Comparison of ENCODE assay signal across 21 cellular contexts in genomic region chr10:48937796-48938195, GRCh38. TPM values are rescaled to one million over a fixed set of nuclear protein-coding genes. Genes with fewer than 3 reads are reported as not detected.
DNase-seq lines count a peak whose midpoint lies in the region; ATAC-seq and TF ChIP-seq lines count a peak whose summit lies in the region.
"Had no signal": no experiment of that assay in that cellular context is flagged by ENCODE, and none has a peak within 500 bp of the region (broad histone marks: within the 10 kb centered on the region; RNA-seq: fewer than 3 reads in every experiment).

No MANE protein-coding gene starts in this region.

- H3K9me3 Mint-ChIP-seq in activated CD8-positive, alpha-beta memory T cell treated with anti-CD3 and anti-CD28 coated beads, Interleukin-2, amount 10 ng/mL, durations not matched to agents 7 days and 5 days (ENCODE audit: low read depth), result no peaks in the 10 kb centered on the region
- no peaks in the 10 kb centered on the region for H3K9me3 Mint-ChIP-seq in osteocyte (ENCODE audit: unreplicated experiment)
- no peaks in the 10 kb centered on the region for H3K9me3 Mint-ChIP-seq in WTC11
- H3K9me3 Mint-ChIP-seq: CD8-positive, alpha-beta T cell; HFFc6 had no signal

- H3K27me3 Mint-ChIP-seq in activated CD8-positive, alpha-beta memory T cell treated with anti-CD3 and anti-CD28 coated beads, Interleukin-2, amount 10 ng/mL, durations not matched to agents 7 days and 5 days, result no peaks in the 10 kb centered on the region
- H3K27me3 Mint-ChIP-seq in osteocyte (ENCODE audit: unreplicated experiment), result peaks cover 3% of the 10 kb centered on the region
- 0 out of 2 replicates have a peak, but pooled peaks cover 1% of the 10 kb centered on the region for H3K27me3 Mint-ChIP-seq in WTC11 (ENCODE audit: low read depth)

- no peaks in the 10 kb centered on the region for H3K36me3 Mint-ChIP-seq in activated CD8-positive, alpha-beta memory T cell treated with anti-CD3 and anti-CD28 coated beads, Interleukin-2, amount 10 ng/mL, durations not matched to agents 7 days and 5 days
- H3K36me3 Mint-ChIP-seq in osteocyte (ENCODE audit: unreplicated experiment), result no peaks in the 10 kb centered on the region
- no peaks in the 10 kb centered on the region for H3K36me3 Mint-ChIP-seq in WTC11
- H3K36me3 Mint-ChIP-seq: CD8-positive, alpha-beta T cell had no signal

- no peak overlapping the region for H3K4me3 Mint-ChIP-seq in activated CD8-positive, alpha-beta memory T cell treated with anti-CD3 and anti-CD28 coated beads, Interleukin-2, amount 10 ng/mL, durations not matched to agents 7 days and 5 days
- H3K4me3 Mint-ChIP-seq in osteocyte (ENCODE audit: unreplicated experiment) (no peak overlapping the region), WTC11 (no peak overlapping the region)
- H3K4me3 Mint-ChIP-seq: CD8-positive, alpha-beta T cell; HFFc6 had no signal

- H3K4me1 Mint-ChIP-seq in activated CD8-positive, alpha-beta memory T cell treated with anti-CD3 and anti-CD28 coated beads, Interleukin-2, amount 10 ng/mL, durations not matched to agents 7 days and 5 days, result no peaks in the 10 kb centered on the region
- H3K4me1 Mint-ChIP-seq in osteocyte (ENCODE audit: unreplicated experiment) (no peaks in the 10 kb centered on the region), WTC11 (peaks cover 6% of the 10 kb centered on the region)

- CTCF ChIA-PET in activated CD8-positive, alpha-beta memory T cell treated with anti-CD3 and anti-CD28 coated beads, Interleukin-2, amount 10 ng/mL, durations not matched to agents 7 days and 5 days (lab: Charles Lee), result no interaction called here
- CTCF ChIA-PET in WTC11 (lab: Charles Lee), result interaction anchor here (1.2 kb wide), 1 partner anchor 280 kb away, joined by 5 read pairs; no protein-coding TSS in a partner anchor

- H3K27ac Mint-ChIP-seq in activated CD8-positive, alpha-beta memory T cell treated with anti-CD3 and anti-CD28 coated beads, Interleukin-2, amount 10 ng/mL, durations not matched to agents 7 days and 5 days, result no peak overlapping the region
- H3K27ac Mint-ChIP-seq in osteocyte (ENCODE audit: unreplicated experiment), result no peak overlapping the region
- H3K27ac Mint-ChIP-seq in WTC11, result no peak overlapping the region
- H3K27ac Mint-ChIP-seq: CD8-positive, alpha-beta T cell; HFFc6 had no signal

- no peak for ATAC-seq in activated CD8-positive, alpha-beta memory T cell treated with anti-CD3 and anti-CD28 coated beads, Interleukin-2, amount 10 ng/mL, durations not matched to agents 7 days and 5 days
- ATAC-seq in WTC11, result no peak
- ATAC-seq: A549; CD8-positive, alpha-beta T cell; GM12878; HCT116 had no signal

- peak; percentile 9 for DNase-seq in activated CD8-positive, alpha-beta memory T cell treated with anti-CD3 and anti-CD28 coated beads for 24 hours
- no peak for DNase-seq in activated CD8-positive, alpha-beta memory T cell treated with anti-CD3 and anti-CD28 coated beads, Interleukin-2, amount 10 ng/mL, durations not matched to agents 7 days and 5 days
- DNase-seq in ecto neural progenitor cell (ENCODE audit: low spot score) (peak; percentile 18), osteocyte (ENCODE audit: extremely low spot score, unreplicated experiment) (peak; percentile 62), COLO668 (lab: John Stamatoyannopoulos, UW; ENCODE audit: unreplicated experiment) (no peak), dermis blood vessel endothelial cell (no peak), WTC11 (ENCODE audit: low spot score) (no peak)
- DNase-seq: COR-L47, DMS 273 treated with DMSO at 0.1 percent for 48 hours, DMS53, DND-41, EL, GOT3, H7, HFFc6 had no signal

- POLR2A ChIA-PET in WTC11 (lab: Charles Lee), result no interaction called here

- TF ChIP-seq CTCF in osteocyte (IDR thresholded peaks at IDR 0.05) (no peak), WTC11 (IDR thresholded peaks at IDR 0.05) (no peak)

TF ChIP-seq in WTC11, 78 proteins besides CTCF, POLR2A, EP300 and RAD21:
- no peak for TF ChIP-seq TP53 (CRISPR knock-in tag; IDR thresholded peaks at IDR 0.05)
- TF ChIP-seq NR3C1 (CRISPR knock-in tag; conservative IDR thresholded peaks at IDR 0.05; ENCODE audit: low read depth), result no peak
- no peak for TF ChIP-seq TCF7 (CRISPR knock-in tag; IDR thresholded peaks at IDR 0.05; ENCODE audit: low read depth)
- no peak for TF ChIP-seq PRRX2 (CRISPR knock-in tag; IDR thresholded peaks at IDR 0.05)
- TF ChIP-seq ZNF423 (CRISPR knock-in tag; IDR thresholded peaks at IDR 0.05), result no peak
- TF ChIP-seq, protein P1, sequence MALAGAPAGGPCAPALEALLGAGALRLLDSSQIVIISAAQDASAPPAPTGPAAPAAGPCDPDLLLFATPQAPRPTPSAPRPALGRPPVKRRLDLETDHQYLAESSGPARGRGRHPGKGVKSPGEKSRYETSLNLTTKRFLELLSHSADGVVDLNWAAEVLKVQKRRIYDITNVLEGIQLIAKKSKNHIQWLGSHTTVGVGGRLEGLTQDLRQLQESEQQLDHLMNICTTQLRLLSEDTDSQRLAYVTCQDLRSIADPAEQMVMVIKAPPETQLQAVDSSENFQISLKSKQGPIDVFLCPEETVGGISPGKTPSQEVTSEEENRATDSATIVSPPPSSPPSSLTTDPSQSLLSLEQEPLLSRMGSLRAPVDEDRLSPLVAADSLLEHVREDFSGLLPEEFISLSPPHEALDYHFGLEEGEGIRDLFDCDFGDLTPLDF (CRISPR knock-in tag; IDR thresholded peaks at IDR 0.05), result no peak
- no peak for TF ChIP-seq SMAD4 (CRISPR knock-in tag; IDR thresholded peaks at IDR 0.05)
- no peak for TF ChIP-seq ESRRA (CRISPR knock-in tag; IDR thresholded peaks at IDR 0.05; ENCODE audit: borderline replicate concordance)
- no peak for TF ChIP-seq NFATC4 (CRISPR knock-in tag; IDR thresholded peaks at IDR 0.05)
- TF ChIP-seq, protein P2, sequence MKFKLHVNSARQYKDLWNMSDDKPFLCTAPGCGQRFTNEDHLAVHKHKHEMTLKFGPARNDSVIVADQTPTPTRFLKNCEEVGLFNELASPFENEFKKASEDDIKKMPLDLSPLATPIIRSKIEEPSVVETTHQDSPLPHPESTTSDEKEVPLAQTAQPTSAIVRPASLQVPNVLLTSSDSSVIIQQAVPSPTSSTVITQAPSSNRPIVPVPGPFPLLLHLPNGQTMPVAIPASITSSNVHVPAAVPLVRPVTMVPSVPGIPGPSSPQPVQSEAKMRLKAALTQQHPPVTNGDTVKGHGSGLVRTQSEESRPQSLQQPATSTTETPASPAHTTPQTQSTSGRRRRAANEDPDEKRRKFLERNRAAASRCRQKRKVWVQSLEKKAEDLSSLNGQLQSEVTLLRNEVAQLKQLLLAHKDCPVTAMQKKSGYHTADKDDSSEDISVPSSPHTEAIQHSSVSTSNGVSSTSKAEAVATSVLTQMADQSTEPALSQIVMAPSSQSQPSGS (CRISPR knock-in tag; IDR thresholded peaks at IDR 0.05; ENCODE audit: borderline replicate concordance, low read depth), result no peak
- TF ChIP-seq ETV6 (CRISPR knock-in tag; IDR thresholded peaks at IDR 0.05), result no peak
TF ChIP-seq in WTC11: peak in this region for 0.

RNA-seq across cellular contexts. Expression of gene LRRC18, which starts 1.8 kb away (rescaled TPM):
- not detected for total RNA-seq in activated CD8-positive, alpha-beta memory T cell treated with anti-CD3 and anti-CD28 coated beads, Interleukin-2, amount 10 ng/mL, durations not matched to agents 7 days and 5 days
- not detected in 2 replicates for total RNA-seq in osteocyte
- total RNA-seq in dermis blood vessel endothelial cell, result not detected in 2 replicates
- total RNA-seq in WTC11 (2021), result not detected in 3 replicates
- total RNA-seq: CD8-positive, alpha-beta T cell; G401; H7; HFFc6; HT-29 had no signal

Comparison
In these comparisons a context has a peak if more than half of its experiments do, and no peak if none do; other contexts are left out.
1. DNase-seq: peak in activated CD8-positive, alpha-beta memory T cell treated with anti-CD3 and anti-CD28 coated beads for 24 hours (single experiment), ecto neural progenitor cell (single experiment) and osteocyte (single experiment); none in activated CD8-positive, alpha-beta memory T cell treated with anti-CD3 and anti-CD28 coated beads, Interleukin-2, amount 10 ng/mL, durations not matched to agents 7 days and 5 days (single experiment), COLO668 (single experiment), dermis blood vessel endothelial cell (single experiment) and WTC11 (single experiment).